8 cellular contexts compared by ENCODE assay signal in genomic region chr10:27504007-27504890, GRCh38. TPM values are rescaled to one million over a fixed set of nuclear protein-coding genes. Genes with fewer than 3 reads are reported as not detected.
DNase-seq lines count a peak whose midpoint lies in the region; ATAC-seq and TF ChIP-seq lines count a peak whose summit lies in the region.

RAB18 (plus strand) TSS chr10:27504304; CDS start chr10:27504370, 66 bp downstream.

- peak within 1 kb of the TSS; percentile 99 for H3K27ac Mint-ChIP-seq in T-helper 1 cell treated with Interleukin-12 subunit alpha and Interleukin-12 subunit beta and Interleukin-4 antibody, amounts not matched to agents 30 μg/mL and 1 μg/mL, for 36 hours

- H3K36me3 Mint-ChIP-seq in T-helper 1 cell treated with Interleukin-12 subunit alpha and Interleukin-12 subunit beta and Interleukin-4 antibody, amounts not matched to agents 30 μg/mL and 1 μg/mL, for 36 hours (ENCODE audit: low read depth) = peaks cover 19% of the 10 kb centered on the region

- peaks cover 18% of the 10 kb centered on the region for H3K4me1 ChIP-seq in upper lobe of right lung

- peak within 1 kb of the TSS; percentile 91 for H3K27ac ChIP-seq in upper lobe of right lung

- peaks cover 36% of the 10 kb centered on the region for H3K4me1 Mint-ChIP-seq in T-helper 1 cell treated with Interleukin-12 subunit alpha and Interleukin-12 subunit beta and Interleukin-4 antibody, amounts not matched to agents 30 μg/mL and 1 μg/mL, for 36 hours (ENCODE audit: low read depth)

- DNase-seq in NCI-H1694 (lab: John Stamatoyannopoulos, UW) (peak; percentile 91), amniotic stem cell (lab: John Stamatoyannopoulos, UW) (peak; percentile 98), left cardiac atrium (peak; percentile 99), posterior vena cava (ENCODE audit: low spot score) (peak; percentile 100), upper lobe of right lung (peak; percentile 99)

- H3K27me3 ChIP-seq in upper lobe of right lung = no peaks in the 10 kb centered on the region

- peaks cover 3% of the 10 kb centered on the region for H3K27me3 Mint-ChIP-seq in T-helper 1 cell treated with Interleukin-12 subunit alpha and Interleukin-12 subunit beta and Interleukin-4 antibody, amounts not matched to agents 30 μg/mL and 1 μg/mL, for 36 hours (ENCODE audit: low read depth)

- TF ChIP-seq POLR2A in GM15510 (IDR thresholded peaks at IDR 0.05; ENCODE audit: borderline replicate concordance, extremely low read depth, insufficient read length) = peak; percentile 91

- intact Hi-C loops in left cardiac atrium (cut with DNase I) = no loop called here
- intact Hi-C loops in posterior vena cava (cut with DNase I) = no loop called here
- intact Hi-C loops in upper lobe of right lung (cut with DNase I) = no loop called here

- no peaks in the 10 kb centered on the region for H3K36me3 ChIP-seq in upper lobe of right lung

- ATAC-seq in HG02885 (IDR thresholded peaks at IDR 0.05; ENCODE audit: poor library complexity, unreplicated experiment) = peak; percentile 96
- peak; percentile 99 for ATAC-seq in left cardiac atrium
- peak; percentile 99 for ATAC-seq in upper lobe of right lung

- H3K4me3 Mint-ChIP-seq in T-helper 1 cell treated with Interleukin-12 subunit alpha and Interleukin-12 subunit beta and Interleukin-4 antibody, amounts not matched to agents 30 μg/mL and 1 μg/mL, for 36 hours = peak within 1 kb of the TSS; percentile 100

- H3K9me3 Mint-ChIP-seq in T-helper 1 cell treated with Interleukin-12 subunit alpha and Interleukin-12 subunit beta and Interleukin-4 antibody, amounts not matched to agents 30 μg/mL and 1 μg/mL, for 36 hours = no peaks in the 10 kb centered on the region

- H3K4me3 ChIP-seq in upper lobe of right lung = peak within 1 kb of the TSS; percentile 90

- no peaks in the 10 kb centered on the region for H3K9me3 ChIP-seq in upper lobe of right lung

- TF ChIP-seq CTCF in upper lobe of right lung (IDR thresholded peaks at IDR 0.05) = no peak

RNA-seq across cellular contexts. Expression of gene RAB18, which starts in this region (rescaled TPM):
- 100 to 1,000 TPM in 1 of 2 donors, 10 to 100 TPM in 1; 92.8 to 127 TPM for total RNA-seq in left cardiac atrium
- 10 to 100 TPM; 94.7 to 96.2 TPM for total RNA-seq in posterior vena cava
- 89.2 TPM for total RNA-seq in upper lobe of right lung

Comparison
In these comparisons a context has a peak if more than half of its experiments do, and no peak if none do; other contexts are left out.
1. Peak in every context shown above with its lines: DNase-seq, ATAC-seq, H3K4me3 ChIP-seq and H3K27ac ChIP-seq.